Comparison of ENCODE assay signal across 1 cellular context in the genomic region with DNA sequence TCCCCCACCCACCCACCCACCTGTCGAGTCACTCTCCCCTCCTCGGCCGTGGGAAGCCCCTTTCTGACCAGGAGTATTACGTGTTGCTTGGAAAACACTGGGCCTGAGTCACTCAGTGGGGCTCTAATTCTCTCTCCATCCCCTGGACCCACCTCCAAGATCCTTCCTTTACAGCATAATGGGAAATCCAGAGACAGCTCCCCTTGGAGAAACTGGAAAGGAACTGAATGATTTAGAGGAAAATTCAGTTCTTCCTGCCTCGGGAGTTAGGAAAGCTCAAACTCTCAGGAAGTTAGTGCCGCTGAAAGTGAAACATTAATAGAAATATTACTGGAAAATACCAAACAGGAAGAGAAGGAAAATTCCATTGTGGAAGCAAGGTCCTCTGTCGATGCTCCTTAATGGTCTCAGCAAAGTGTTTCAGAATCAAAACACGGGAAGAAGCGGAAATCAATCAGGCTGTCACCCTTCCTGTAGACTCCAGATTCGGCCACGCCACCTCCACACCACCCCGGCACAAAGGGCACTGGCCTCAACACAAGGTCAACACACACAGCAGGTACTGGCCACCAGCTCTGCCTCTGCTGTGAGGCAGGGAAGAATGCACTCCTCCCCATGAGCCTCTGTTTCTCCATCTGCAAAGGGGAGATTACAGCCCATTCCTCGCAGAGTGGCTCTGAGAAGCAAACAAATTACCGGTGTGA.
TF ChIP-seq lines count a peak whose summit lies in the region.

No MANE protein-coding gene starts in this region.

TF ChIP-seq in HepG2, 621 proteins besides CTCF, POLR2A, EP300 and RAD21 (continued from another document):
- TF ChIP-seq, protein P1, sequence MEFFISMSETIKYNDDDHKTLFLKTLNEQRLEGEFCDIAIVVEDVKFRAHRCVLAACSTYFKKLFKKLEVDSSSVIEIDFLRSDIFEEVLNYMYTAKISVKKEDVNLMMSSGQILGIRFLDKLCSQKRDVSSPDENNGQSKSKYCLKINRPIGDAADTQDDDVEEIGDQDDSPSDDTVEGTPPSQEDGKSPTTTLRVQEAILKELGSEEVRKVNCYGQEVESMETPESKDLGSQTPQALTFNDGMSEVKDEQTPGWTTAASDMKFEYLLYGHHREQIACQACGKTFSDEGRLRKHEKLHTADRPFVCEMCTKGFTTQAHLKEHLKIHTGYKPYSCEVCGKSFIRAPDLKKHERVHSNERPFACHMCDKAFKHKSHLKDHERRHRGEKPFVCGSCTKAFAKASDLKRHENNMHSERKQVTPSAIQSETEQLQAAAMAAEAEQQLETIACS (CRISPR knock-in tag; IDR thresholded peaks at IDR 0.05) = no peak
- no peak for TF ChIP-seq HNRNPLL (IDR thresholded peaks at IDR 0.05; ENCODE audit: low read depth, low read length, poor library complexity, severe bottlenecking)
- TF ChIP-seq FOXJ3 (CRISPR knock-in tag; IDR thresholded peaks at IDR 0.05; ENCODE audit: borderline replicate concordance) = peak; percentile 80; the same call in 1 of the 2 replicates
